In genomic region chr1:53485478-53486394, GRCh38 we compare ENCODE assay signal across 9 cellular contexts. TPM values are rescaled to one million over a fixed set of nuclear protein-coding genes. Genes with fewer than 3 reads are reported as not detected.
A peak's percentile ranks its signal among the peaks of the same experiment; 100 is the strongest.
DNase-seq lines count a peak whose midpoint lies in the region; ATAC-seq, FAIRE-seq and TF ChIP-seq lines count a peak whose summit lies in the region.
"Had no signal": no experiment of that assay in that cellular context is flagged by ENCODE, and none has a peak within 500 bp of the region (broad histone marks: within the 10 kb centered on the region; RNA-seq: fewer than 3 reads in every experiment).

No MANE protein-coding gene starts in this region.

- H3K79me2 ChIP-seq in Karpas-422 (ENCODE audit: low read length) (no peaks in the 10 kb centered on the region), PC-9 (ENCODE audit: low read depth) (no peaks in the 10 kb centered on the region)

- no peak overlapping the region for H2AFZ ChIP-seq in Karpas-422 (ENCODE audit: low read length)
- H2AFZ ChIP-seq in PC-9: no peak overlapping the region

- no peak overlapping the region for H3K4me3 ChIP-seq in Karpas-422 (ENCODE audit: low read length)
- no peak overlapping the region for H3K4me3 ChIP-seq in PC-9
- no peak overlapping the region for H3K4me3 ChIP-seq in testis

- H3K4me1 ChIP-seq in Karpas-422 (ENCODE audit: low read length): peaks cover 4% of the 10 kb centered on the region; the same call in 1 of the 2 replicates
- H3K4me1 ChIP-seq in PC-9 (replicated peaks; ENCODE audit: insufficient read depth): no peaks in the 10 kb centered on the region
- H3K4me1 ChIP-seq in testis: no peaks in the 10 kb centered on the region

- H3K36me3 ChIP-seq in Karpas-422 (ENCODE audit: insufficient read depth, low read length): no peaks in the 10 kb centered on the region
- H3K36me3 ChIP-seq in PC-9 (ENCODE audit: low read depth): no peaks in the 10 kb centered on the region
- no peaks in the 10 kb centered on the region for H3K36me3 ChIP-seq in testis (ENCODE audit: low read depth, missing control alignments)

- H3F3A ChIP-seq in PC-9 (ENCODE audit: insufficient read depth, low read depth): no peaks in the 10 kb centered on the region

- TF ChIP-seq POLR2A in testis (IDR thresholded peaks at IDR 0.05): no peak

- intact Hi-C loops in PC-9 (cut with micrococcal nuclease; ENCODE audit: unreplicated experiment) (loop anchor here (1.0 to 2.0 kb wide), 4 partner anchors 107 to 269 kb away; no protein-coding TSS in a partner anchor), testis (cut with DNase I; ENCODE audit: low total_unique reads) (loop anchor here (10.0 kb wide), 1 partner anchor 269 kb away; no protein-coding TSS in a partner anchor)

- H4K20me1 ChIP-seq in Karpas-422 (ENCODE audit: insufficient read depth, low read depth, low read length) (peaks cover 6% of the 10 kb centered on the region), PC-9 (ENCODE audit: insufficient read depth) (no peaks in the 10 kb centered on the region)

- H3K27me3 ChIP-seq in Karpas-422 (ENCODE audit: low read length): no peaks in the 10 kb centered on the region
- peaks cover 58% of the 10 kb centered on the region for H3K27me3 ChIP-seq in PC-9 (ENCODE audit: insufficient read depth, low read depth)
- H3K27me3 ChIP-seq in testis: no peaks in the 10 kb centered on the region

- DNase-seq in D721Med (ENCODE audit: insufficient read length, low spot score): peak; percentile 96
- DNase-seq in Karpas-422: peak; percentile 90
- peak; percentile 52 to 81 for DNase-seq in PC-9
- peak; percentile 22 for DNase-seq in activated T-helper 1 cell treated with Interleukin-2 at 50 U/mL for 16 hours (ENCODE audit: low read depth)
- DNase-seq in fibroblast of peridontal ligament (ENCODE audit: extremely low read depth): peak; percentile 84
- peak in 50 of 56 donors; percentile 3 to 86 (median 38) for DNase-seq in nucleus accumbens (lab: John Stamatoyannopoulos, UW)
- DNase-seq in testis: peak; percentile 88

- TF ChIP-seq CTCF in D721Med (IDR thresholded peaks at IDR 0.05; ENCODE audit: insufficient read depth, missing control alignments): peak; percentile 97
- TF ChIP-seq CTCF in PC-9 (conservative IDR thresholded peaks at IDR 0.05): peak; percentile 91
- TF ChIP-seq CTCF in testis (IDR thresholded peaks at IDR 0.05): peak; percentile 61 to 83 (median 79)

- H3K9ac ChIP-seq in Karpas-422 (ENCODE audit: low read length): no peak overlapping the region

- no peak overlapping the region for H3K27ac ChIP-seq in Karpas-422 (ENCODE audit: low read length)
- no peak overlapping the region for H3K27ac ChIP-seq in PC-9
- no peak overlapping the region for H3K27ac ChIP-seq in testis

- no TSS peak for BruUV-seq in PC-9 (replicated peaks; lab: Mats Ljungman, UMichigan)

- WGBS in testis, 2 donors: 25 to 42% methylated on average over 21 to 27 of the region's 27 CpGs

- FAIRE-seq in D721Med (lab: Jason Lieb, UNC): no peak

- H3K4me2 ChIP-seq in Karpas-422 (ENCODE audit: low read depth, low read length, poor library complexity, severe bottlenecking) (no peak overlapping the region), PC-9 (no peak overlapping the region)

- no peak for ATAC-seq in HG03159 (IDR thresholded peaks at IDR 0.05; ENCODE audit: unreplicated experiment)

- H3K9me2 ChIP-seq in Karpas-422 (replicated peaks; ENCODE audit: insufficient read depth, low read length): no peaks in the 10 kb centered on the region
- no peaks in the 10 kb centered on the region for H3K9me2 ChIP-seq in PC-9 (ENCODE audit: insufficient read depth)

- CTCF ChIA-PET in PC-9 (lab: Charles Lee): interaction anchor here (0.6 to 1.3 kb wide), 4 partner anchors 36 to 269 kb away, joined by 3 to 6 read pairs (median 4); no protein-coding TSS in a partner anchor

- POLR2A ChIA-PET in PC-9 (lab: Charles Lee; ENCODE audit: unreplicated experiment): no interaction called here

- H3K9me3 ChIP-seq in Karpas-422 (ENCODE audit: low read length) (no peaks in the 10 kb centered on the region), PC-9 (ENCODE audit: insufficient read depth, low read depth) (no peaks in the 10 kb centered on the region), testis (no peaks in the 10 kb centered on the region)

RNA-seq across cellular contexts. Expression of gene DMRTB1, which starts 26.5 kb away (rescaled TPM):
- total RNA-seq in Karpas-422 (2014; rRNA removed; shearing (Covaris generic); ENCODE audit: low replicate concordance): not detected in 2 replicates
- total RNA-seq in PC-9 (2021) (not detected in 2 replicates), testis (10 to 100 TPM; 44.5 to 51.8 TPM)
- polyA plus RNA-seq in testis (ENCODE audit: insufficient read depth, low read depth, low replicate concordance): 107 TPM
- total RNA-seq: activated CD8-positive, alpha-beta memory T cell treated with anti-CD3 and anti-CD28 coated beads for 36 hours had no signal

Comparison
In these comparisons a context has a peak if more than half of its experiments do, and no peak if none do; other contexts are left out.
1. DNase-seq: peak in every context shown above with its lines; median percentile 96 in D721Med; 90 in Karpas-422; 88 in testis; 84 in fibroblast of peridontal ligament; 66 in PC-9; 38 in nucleus accumbens; 22 in activated T-helper 1 cell treated with Interleukin-2 at 50 U/mL for 16 hours.
2. RNA of gene DMRTB1, which starts 26.5 kb away (total RNA-seq): 44.5 to 51.8 TPM in testis; not detected in Karpas-422 and not detected in PC-9; every median in the first group is over 10 times any median in the second.
3. Peak in every context shown above with its lines, with median percentiles within 50 percentile points of each other: CTCF ChIP-seq.